8 cellular contexts compared by ENCODE assay signal in the genomic region with DNA sequence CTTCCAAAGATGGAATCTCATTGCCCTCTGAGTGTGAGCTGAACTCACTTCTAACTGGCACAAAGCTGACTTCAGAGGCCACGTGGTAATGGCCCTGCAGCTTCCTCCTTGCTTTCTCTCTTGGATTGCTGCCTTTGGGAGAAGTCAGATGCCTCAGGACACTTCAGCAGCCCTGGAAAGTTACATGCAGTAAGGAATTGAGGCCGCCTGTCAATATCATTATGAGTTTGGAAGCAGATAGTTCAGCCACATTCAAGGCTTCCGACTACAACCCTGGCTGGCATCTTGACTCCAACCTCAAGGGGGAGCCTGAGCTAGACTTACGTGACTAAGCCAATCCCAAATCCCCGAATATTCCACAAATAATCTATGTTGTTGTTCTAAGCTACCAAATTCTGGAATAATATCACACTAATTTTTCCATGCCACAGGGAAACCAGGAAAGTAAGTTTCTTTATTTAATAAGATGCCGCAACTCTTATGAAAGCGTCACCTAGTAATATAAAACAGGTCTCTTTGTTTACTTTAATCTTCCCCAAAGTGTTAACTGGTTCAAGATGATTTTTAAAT. TPM values are rescaled to one million over a fixed set of nuclear protein-coding genes. Genes with fewer than 3 reads are reported as not detected.
DNase-seq lines count a peak whose midpoint lies in the region; ATAC-seq and TF ChIP-seq lines count a peak whose summit lies in the region.

No MANE protein-coding gene starts in this region.

- H3K9me3 ChIP-seq in T-helper 17 cell (ENCODE audit: control insufficient read depth, low read length, poor library complexity, severe bottlenecking), result no peaks in the 10 kb centered on the region
- H3K9me3 ChIP-seq in parathyroid adenoma (ENCODE audit: control insufficient read depth, low read length), result no peaks in the 10 kb centered on the region

- CTCF ChIA-PET in Calu3 (lab: Charles Lee), result interaction anchor here (0.6 to 1.8 kb wide), 10 partner anchors 13 to 253 kb away, joined by 3 to 8 read pairs (median 5); a partner anchor contains a TSS

- H3K36me3 Mint-ChIP-seq in Calu3 (ENCODE audit: insufficient read depth, unreplicated experiment), result peaks cover 36% of the 10 kb centered on the region
- H3K36me3 Mint-ChIP-seq in T-helper 17 cell (ENCODE audit: low read depth), result peaks cover 9% of the 10 kb centered on the region

- BruUV-seq in Calu3 (replicated peaks; lab: Mats Ljungman, UMichigan), result no TSS peak

- H3K9ac ChIP-seq in parathyroid adenoma, result no peak overlapping the region

- no peak overlapping the region for H2AFZ ChIP-seq in parathyroid adenoma

- H3K27me3 ChIP-seq in HL-60 (ENCODE audit: insufficient read depth, poor library complexity, severe bottlenecking) (no peaks in the 10 kb centered on the region), foreskin keratinocyte (no peaks in the 10 kb centered on the region), parathyroid adenoma (ENCODE audit: control insufficient read depth, insufficient read depth, low read length) (no peaks in the 10 kb centered on the region)

- H3K27me3 Mint-ChIP-seq in Calu3 (ENCODE audit: unreplicated experiment) (no peaks in the 10 kb centered on the region), T-helper 17 cell (no peaks in the 10 kb centered on the region)

- H3K4me3 ChIP-seq in HL-60 (replicated peaks; ENCODE audit: insufficient read depth, low read length) (no peak overlapping the region), parathyroid adenoma (ENCODE audit: low read depth, low read length) (no peak overlapping the region)

- H3K4me1 ChIP-seq in foreskin keratinocyte (peaks cover 7% of the 10 kb centered on the region), parathyroid adenoma (peaks cover 3% of the 10 kb centered on the region)

- intact Hi-C loops in Calu3 (cut with micrococcal nuclease; ENCODE audit: unreplicated experiment), result loop anchor here (1.0 to 5.0 kb wide), 2 partner anchors 197 to 252 kb away; no protein-coding TSS in a partner anchor

- H3K27ac ChIP-seq in HL-60 (replicated peaks), result peak overlapping the region; percentile 18; the same call in 1 of the 2 replicates
- no peak overlapping the region for H3K27ac ChIP-seq in foreskin keratinocyte
- H3K27ac ChIP-seq in parathyroid adenoma, result no peak overlapping the region

- peak; percentile 61 for TF ChIP-seq CTCF in Calu3 (IDR thresholded peaks at IDR 0.05; ENCODE audit: unreplicated experiment)
- TF ChIP-seq CTCF in HL-60 (IDR thresholded peaks at IDR 0.05; ENCODE audit: insufficient read depth, low read length), result peak; percentile 40
- peak; percentile 84 for TF ChIP-seq CTCF in foreskin keratinocyte (conservative IDR thresholded peaks at IDR 0.05)
- peak; percentile 76 for TF ChIP-seq CTCF in parathyroid adenoma (IDR thresholded peaks at IDR 0.05)

- H3K4me2 ChIP-seq in parathyroid adenoma (ENCODE audit: low read length), result no peak overlapping the region

- no peaks in the 10 kb centered on the region for H3K36me3 ChIP-seq in parathyroid adenoma (ENCODE audit: control insufficient read depth, insufficient read depth, low read length)

- H3K79me2 ChIP-seq in parathyroid adenoma, result peaks cover 2% of the 10 kb centered on the region

- peak; percentile 68 for DNase-seq in Calu3
- DNase-seq in HL-60 (ENCODE audit: low read depth in 1 of 2, low spot score in 1 of 2), result peak in 1 of 2 experiments; percentile 30
- DNase-seq in T-helper 17 cell, result no peak
- peak; percentile 15 to 56 for DNase-seq in foreskin keratinocyte
- no peak for DNase-seq in NCI-H1436 treated with DMSO at 0.1 percent for 48 hours (lab: John Stamatoyannopoulos, UW)
- DNase-seq in GF-D8 (lab: John Stamatoyannopoulos, UW), result no peak

- H3K9me3 Mint-ChIP-seq in Calu3 (ENCODE audit: low read depth, unreplicated experiment), result no peaks in the 10 kb centered on the region

- ATAC-seq in T-helper 17 cell (no peak), foreskin keratinocyte (peak; percentile 79), HG03025 (IDR thresholded peaks at IDR 0.05; ENCODE audit: low FRiP score, unreplicated experiment) (no peak)

- H3K4me3 Mint-ChIP-seq in Calu3 (ENCODE audit: low read depth, unreplicated experiment) (no peak overlapping the region), T-helper 17 cell (no peak overlapping the region)

- H3K27ac Mint-ChIP-seq in Calu3 (ENCODE audit: unreplicated experiment) (no peak overlapping the region), T-helper 17 cell (peak overlapping the region; percentile 19)

- H3K4me1 Mint-ChIP-seq in Calu3 (ENCODE audit: low read depth, unreplicated experiment), result peaks cover 16% of the 10 kb centered on the region
- peaks cover 4% of the 10 kb centered on the region for H3K4me1 Mint-ChIP-seq in T-helper 17 cell

RNA-seq across cellular contexts. Expression of a gene that starts 13.6 kb away (rescaled TPM):
- 44.0 and 52.4 TPM in 2 replicates for total RNA-seq in Calu3 (2022)
- 10 to 100 TPM; 16.3 to 20.4 TPM for total RNA-seq in T-helper 17 cell
- 35.3 and 38.6 TPM in 2 replicates for total RNA-seq in foreskin keratinocyte
- polyA plus RNA-seq in foreskin keratinocyte, result 18.9 and 21.6 TPM in 2 replicates

RNA-seq across cellular contexts. Expression of a gene that starts 18.0 kb away (rescaled TPM):
- total RNA-seq in Calu3 (2022) (0.05 TPM in 1 of 2 replicates, not detected in the other), T-helper 17 cell (under 1 TPM; 0.22 to 0.29 TPM), foreskin keratinocyte (not detected in 2 replicates)
- not detected in 2 replicates for polyA plus RNA-seq in foreskin keratinocyte

Comparison
In these comparisons a context has a peak if more than half of its experiments do, and no peak if none do; other contexts are left out.
1. DNase-seq: peak in Calu3 (single experiment) and foreskin keratinocyte (2 of 2); none in T-helper 17 cell (0 of 3), NCI-H1436 treated with DMSO at 0.1 percent for 48 hours (single experiment) and GF-D8 (single experiment).
2. Peak in every context shown above with its lines, with median percentiles within 50 percentile points of each other: CTCF ChIP-seq.